Comparison of ENCODE assay signal across 8 cellular contexts in the genomic region with DNA sequence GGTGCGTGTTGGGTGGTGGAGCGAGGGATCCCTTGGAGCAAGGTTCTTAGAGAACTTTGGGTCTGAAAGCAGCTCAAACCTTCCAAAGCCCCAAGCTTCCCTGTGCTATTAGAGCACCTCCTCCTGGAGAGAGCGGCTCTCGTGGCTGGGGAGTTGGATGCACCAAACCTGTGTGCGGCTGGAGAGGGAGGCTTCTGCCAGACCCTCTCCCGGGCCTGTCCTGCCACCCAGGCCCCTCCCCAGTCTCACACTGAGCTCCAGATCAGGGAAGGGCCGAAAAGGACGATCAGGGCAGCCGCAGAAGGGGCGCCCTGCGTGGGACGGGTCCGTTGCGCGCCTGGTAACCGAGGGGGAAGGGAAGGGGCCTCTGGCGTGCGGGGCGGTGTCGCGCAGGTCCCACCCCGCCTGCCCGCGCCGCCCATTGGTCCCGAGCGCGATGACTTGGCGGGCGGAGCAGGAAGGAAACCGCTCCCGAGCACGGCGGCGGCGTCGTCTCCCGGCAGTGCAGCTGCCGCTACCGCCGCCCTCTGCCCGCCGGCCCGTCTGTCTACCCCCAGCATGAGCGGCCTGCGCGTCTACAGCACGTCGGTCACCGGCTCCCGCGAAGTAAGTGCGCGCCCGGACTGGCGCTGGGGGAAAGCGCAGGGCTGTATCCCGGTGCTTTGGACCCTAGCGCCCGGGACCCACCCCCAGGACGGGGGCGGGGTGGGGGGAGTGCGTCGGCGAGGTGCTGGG. TPM values are rescaled to one million over a fixed set of nuclear protein-coding genes. Genes with fewer than 3 reads are reported as not detected.
DNase-seq lines count a peak whose midpoint lies in the region; ATAC-seq and TF ChIP-seq lines count a peak whose summit lies in the region.

A gene (plus strand): TSS at position 489 of the 735 bp plus-strand sequence. CDS start 70 bp downstream, at position 559.

- TF ChIP-seq POLR2A in vagina (IDR thresholded peaks at IDR 0.05), result peak in 1 of 2 donors; percentile 85

- H3K4me3 Mint-ChIP-seq in T-helper 2 cell treated with Interferon-gamma antibody and Interleukin-4, amounts not matched to agents 5 μg/mL and 100 μg/mL, for 36 hours, result peak within 1 kb of the TSS; percentile 85

- no peaks in the 10 kb centered on the region for H3K9me3 Mint-ChIP-seq in T-helper 2 cell treated with Interferon-gamma antibody and Interleukin-4, amounts not matched to agents 5 μg/mL and 100 μg/mL, for 36 hours

- intact Hi-C loops in right cardiac atrium (cut with DNase I) (loop anchor here in 3 of 4 donors (5.0 kb wide), 2 partner anchors 38 to 43 kb away; a partner anchor contains a TSS), vagina (cut with DNase I) (no loop called here)

- H3K27me3 Mint-ChIP-seq in T-helper 2 cell treated with Interferon-gamma antibody and Interleukin-4, amounts not matched to agents 5 μg/mL and 100 μg/mL, for 36 hours (ENCODE audit: low read depth), result no peaks in the 10 kb centered on the region

- H3K4me1 ChIP-seq in right cardiac atrium (ENCODE audit: control insufficient read depth, insufficient read depth, low read length) (peaks cover 14% of the 10 kb centered on the region), rectal smooth muscle tissue (ENCODE audit: control insufficient read depth, insufficient read depth, low read length) (peaks cover 7% of the 10 kb centered on the region), vagina (peaks cover 91% of the 10 kb centered on the region)

- peak within 1 kb of the TSS; percentile 88 for H3K27ac ChIP-seq in right cardiac atrium (ENCODE audit: low read length)
- H3K27ac ChIP-seq in rectal smooth muscle tissue (ENCODE audit: low read depth, low read length), result peak within 1 kb of the TSS; percentile 71
- H3K27ac ChIP-seq in vagina, result peak within 1 kb of the TSS; percentile 95

- H3K9me3 ChIP-seq in right cardiac atrium (ENCODE audit: control insufficient read depth, low read length) (no peaks in the 10 kb centered on the region), vagina (no peaks in the 10 kb centered on the region)

- peaks cover 72% of the 10 kb centered on the region for H3K36me3 Mint-ChIP-seq in T-helper 2 cell treated with Interferon-gamma antibody and Interleukin-4, amounts not matched to agents 5 μg/mL and 100 μg/mL, for 36 hours (ENCODE audit: low read depth)

- no peaks in the 10 kb centered on the region for H3K27me3 ChIP-seq in right cardiac atrium (ENCODE audit: control insufficient read depth, insufficient read depth)
- H3K27me3 ChIP-seq in rectal smooth muscle tissue (ENCODE audit: control insufficient read depth, insufficient read depth, low read length), result no peaks in the 10 kb centered on the region
- no peaks in the 10 kb centered on the region for H3K27me3 ChIP-seq in vagina

- H3K4me3 ChIP-seq in HFF-Myc (replicated peaks; ENCODE audit: low read depth, low read length) (peak within 1 kb of the TSS; percentile 69), right cardiac atrium (ENCODE audit: low read length) (peak within 1 kb of the TSS; percentile 57), rectal smooth muscle tissue (ENCODE audit: low read length) (peak within 1 kb of the TSS; percentile 75), vagina (peak within 1 kb of the TSS; percentile 80 to 90)

- TF ChIP-seq CTCF in GM10266 (IDR thresholded peaks at IDR 0.05; ENCODE audit: control insufficient read depth, insufficient read depth, low read depth, missing control alignments), result peak; percentile 44
- TF ChIP-seq CTCF in HFF-Myc (IDR thresholded peaks at IDR 0.05; ENCODE audit: low read depth, low read length, missing control alignments), result peak; percentile 62
- TF ChIP-seq CTCF in vagina (IDR thresholded peaks at IDR 0.05), result peak in 2 of 3 experiments; percentile 4 to 26

- DNase-seq in GM10266 (ENCODE audit: extremely low spot score) (peak; percentile 93), HFF-Myc (ENCODE audit: extremely low read depth, low read depth) (no peak), NCI-H1105 (lab: John Stamatoyannopoulos, UW) (peak; percentile 67), anterior cingulate cortex (lab: John Stamatoyannopoulos, UW) (peak in 57 of 58 donors; percentile 30 to 88 (median 77)), right cardiac atrium (peak; percentile 92 to 97 (median 96)), vagina (ENCODE audit: extremely low spot score in 2 of 2) (peak in 1 of 2 donors; percentile 79)
- peak; percentile 88 for DNase-seq in T-helper 2 cell treated with Interferon-gamma antibody and Interleukin-4, amounts not matched to agents 5 μg/mL and 100 μg/mL, for 36 hours (ENCODE audit: low spot score)

- 1% methylated on average over 65 of the region's 65 CpGs for WGBS in right cardiac atrium

- H3K9ac ChIP-seq in rectal smooth muscle tissue (ENCODE audit: low read length), result peak within 1 kb of the TSS; percentile 75

- peak within 1 kb of the TSS; percentile 95 for H3K27ac Mint-ChIP-seq in T-helper 2 cell treated with Interferon-gamma antibody and Interleukin-4, amounts not matched to agents 5 μg/mL and 100 μg/mL, for 36 hours

- ATAC-seq in right cardiac atrium, result peak; percentile 83 to 86

- peaks cover 3% of the 10 kb centered on the region for H3K36me3 ChIP-seq in rectal smooth muscle tissue (ENCODE audit: control insufficient read depth, insufficient read depth, low read length)
- peaks cover 0 to 8% of the 10 kb centered on the region in 2 donors for H3K36me3 ChIP-seq in vagina

- peaks cover 74% of the 10 kb centered on the region for H3K4me1 Mint-ChIP-seq in T-helper 2 cell treated with Interferon-gamma antibody and Interleukin-4, amounts not matched to agents 5 μg/mL and 100 μg/mL, for 36 hours (ENCODE audit: low read depth)

RNA-seq across cellular contexts. Expression of the gene that starts here (rescaled TPM):
- total RNA-seq in right cardiac atrium, result 10 to 100 TPM; 28.9 to 71.3 (median 51.1) TPM
- 41.9 TPM for polyA plus RNA-seq in right cardiac atrium
- total RNA-seq in vagina, result 115 TPM
